ENCODE assay signal across 8 cellular contexts in the genomic region with DNA sequence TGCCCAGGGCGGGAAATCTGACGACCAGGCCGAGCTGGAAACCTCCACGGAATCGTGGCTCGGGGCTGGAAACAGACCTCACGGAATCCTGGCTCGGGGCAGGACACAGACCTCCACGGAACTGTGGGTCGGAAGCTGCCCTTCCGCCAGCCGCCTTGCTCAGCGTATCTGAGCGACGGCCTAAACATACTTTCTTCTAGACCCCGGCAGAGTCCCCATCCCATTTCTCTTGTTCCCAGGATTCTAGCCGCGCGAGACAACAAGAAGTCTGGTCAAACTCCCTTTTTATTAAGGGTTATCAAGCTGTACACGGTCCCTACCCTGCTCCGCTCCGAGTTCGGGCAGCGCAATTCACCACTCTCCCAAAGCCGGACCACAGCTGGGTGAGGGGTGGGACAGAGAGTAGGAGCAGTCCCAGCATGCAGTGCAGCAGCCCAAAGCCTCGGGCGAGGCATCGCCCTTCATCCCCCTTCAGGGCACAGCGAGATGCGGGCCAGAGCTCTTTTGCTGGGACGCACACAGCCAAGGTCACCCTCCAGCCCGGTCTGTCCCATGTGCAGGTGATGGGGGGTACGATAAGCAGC. TPM values are rescaled to one million over a fixed set of nuclear protein-coding genes. Genes with fewer than 3 reads are reported as not detected.
DNase-seq lines count a peak whose midpoint lies in the region; ATAC-seq and TF ChIP-seq lines count a peak whose summit lies in the region.

No MANE protein-coding gene starts in this region.

- no peak overlapping the region for H4K8ac ChIP-seq in mesenchymal stem cell (ENCODE audit: low read length)

- H3K4me1 ChIP-seq in heart left ventricle (peaks cover 6 to 42% (median 33%) of the 10 kb centered on the region in 12 donors), mesenchymal stem cell (ENCODE audit: control insufficient read depth, insufficient read depth, low read depth, low read length) (peaks cover 15% of the 10 kb centered on the region), urinary bladder (ENCODE audit: insufficient read depth) (peaks cover 4% of the 10 kb centered on the region)

- WGBS in heart left ventricle, 4 donors: 11 to 17% (median 13%) methylated on average over 21 to 33 of the region's 33 CpGs
- WGBS in mesenchymal stem cell: 38% methylated on average over 30 of the region's 33 CpGs
- WGBS in urinary bladder: 9% methylated on average over 33 of the region's 33 CpGs

- H3K4me1 Mint-ChIP-seq in MCF 10A (ENCODE audit: insufficient read depth, unreplicated experiment): no peaks in the 10 kb centered on the region

- no peak overlapping the region for H2AFZ ChIP-seq in mesenchymal stem cell (ENCODE audit: low read depth, low read length)

- no peak overlapping the region for H3K18ac ChIP-seq in mesenchymal stem cell (ENCODE audit: low read depth in 1 of 2, low read length in 2 of 2)

- peak overlapping the region; percentile 53 for H3K4me2 ChIP-seq in mesenchymal stem cell (ENCODE audit: low read length, poor library complexity, severe bottlenecking)

- intact Hi-C loops in heart left ventricle (cut with DNase I) (loop anchor here in 4 of 10 donors (5.0 kb wide), 2 partner anchors 42 to 63 kb away; partner anchors contain the start of genes CNPPD1 (in 3 of the 4) and RETREG2 (in 3 of the 4)), Right ventricle myocardium inferior (cut with DNase I) (no loop called here), MCF 10A (cut with micrococcal nuclease) (loop anchor here (2.0 kb wide), 2 partner anchors 34 to 80 kb away; partner anchors contain the start of genes TUBA4A and TUBA4B)

- peak overlapping the region; percentile 82 for H3K4me3 Mint-ChIP-seq in MCF 10A (ENCODE audit: unreplicated experiment)

- no peak overlapping the region for H3K27ac Mint-ChIP-seq in MCF 10A (ENCODE audit: low read depth, unreplicated experiment)

- H3K9ac ChIP-seq in mesenchymal stem cell (ENCODE audit: low read length): peak overlapping the region; percentile 93

- CTCF ChIA-PET in MCF 10A (lab: Yijun Ruan, JAX): interaction anchor here (0.8 to 5.2 kb wide), 6 partner anchors 8 to 78 kb away, joined by 3 to 24 read pairs (median 3); no protein-coding TSS in a partner anchor

- ATAC-seq in heart left ventricle (no peak), Right ventricle myocardium inferior (no peak), HG02571 (IDR thresholded peaks at IDR 0.05; ENCODE audit: unreplicated experiment) (no peak)

- DNase-seq in heart left ventricle (no peak), Right ventricle myocardium inferior (ENCODE audit: missing footprints) (no peak), MCF 10A (ENCODE audit: unreplicated experiment) (no peak), mesenchymal stem cell (no peak), DMS 273 treated with DMSO at 0.1 percent for 48 hours (lab: John Stamatoyannopoulos, UW) (no peak)
- no peak for DNase-seq in stimulated activated CD4-positive, alpha-beta T cell treated with anti-CD3 and anti-CD28 coated beads, Interleukin-4, amount 100 ng/mL, for 24 hours

- H3K9me3 Mint-ChIP-seq in MCF 10A (ENCODE audit: unreplicated experiment): no peaks in the 10 kb centered on the region

- peak overlapping the region; percentile 53 for H4K91ac ChIP-seq in mesenchymal stem cell (ENCODE audit: low read length)

- H2AK5ac ChIP-seq in mesenchymal stem cell (ENCODE audit: low read length, severe bottlenecking): no peak overlapping the region

- H3K36me3 ChIP-seq in heart left ventricle (peaks cover 4 to 67% (median 62%) of the 10 kb centered on the region in 9 donors), mesenchymal stem cell (ENCODE audit: control insufficient read depth in 1 of 2, insufficient read depth in 2 of 2, low read depth in 1 of 2, low read length in 2 of 2) (peaks cover 66 to 74% of the 10 kb centered on the region in 2 experiments), urinary bladder (ENCODE audit: insufficient read depth) (peaks cover 6% of the 10 kb centered on the region)

- H3K9me3 ChIP-seq in heart left ventricle: no peaks in the 10 kb centered on the region
- no peaks in the 10 kb centered on the region for H3K9me3 ChIP-seq in mesenchymal stem cell (ENCODE audit: control insufficient read depth, low read length)

- H2BK15ac ChIP-seq in mesenchymal stem cell (ENCODE audit: low read depth, poor library complexity, severe bottlenecking): no peak overlapping the region

- H3K27me3 Mint-ChIP-seq in MCF 10A (ENCODE audit: insufficient read depth, unreplicated experiment): no peaks in the 10 kb centered on the region

- H3K27me3 ChIP-seq in heart left ventricle (no peaks in the 10 kb centered on the region), mesenchymal stem cell (ENCODE audit: control insufficient read depth in 1 of 2, insufficient read depth in 1 of 2, low read length in 2 of 2) (no peaks in the 10 kb centered on the region)

- POLR2A ChIA-PET in MCF 10A (lab: Yijun Ruan, JAX): interaction anchor here (0.8 to 6.3 kb wide), 10 partner anchors 9 to 67 kb away, joined by 3 to 127 read pairs (median 20); partner anchors contain the start of genes ANKZF1, ATG9A, CNPPD1 and DNAJB2

- no peak overlapping the region for H2BK5ac ChIP-seq in mesenchymal stem cell (ENCODE audit: low read depth, low read length, poor library complexity, severe bottlenecking)

- H3K27ac ChIP-seq in heart left ventricle: peak overlapping the region in 11 of 12 donors; percentile 81 to 97 (median 91)
- peak overlapping the region; percentile 24 for H3K27ac ChIP-seq in mesenchymal stem cell (ENCODE audit: low read length, poor library complexity, severe bottlenecking)
- H3K27ac ChIP-seq in urinary bladder (ENCODE audit: low read depth): no peak overlapping the region

- no peak for TF ChIP-seq POLR2A in heart left ventricle (IDR thresholded peaks at IDR 0.05)

- TF ChIP-seq CTCF in heart left ventricle (IDR thresholded peaks at IDR 0.05) (no peak), MCF 10A (IDR thresholded peaks at IDR 0.05; ENCODE audit: unreplicated experiment) (no peak)

- no TSS peak for BruUV-seq in MCF 10A (replicated peaks; lab: Mats Ljungman, UMichigan)

- H3K36me3 Mint-ChIP-seq in MCF 10A (ENCODE audit: insufficient read depth, unreplicated experiment): peaks cover 38% of the 10 kb centered on the region

- no peak overlapping the region for H3K14ac ChIP-seq in mesenchymal stem cell (ENCODE audit: low read length in 2 of 2)

- H3K4me3 ChIP-seq in heart left ventricle (peak overlapping the region in 11 of 12 donors; percentile 41 to 66 (median 59)), mesenchymal stem cell (ENCODE audit: insufficient read depth in 1 of 2, low read depth in 1 of 2, low read length in 2 of 2) (peak overlapping the region; percentile 30 to 72), urinary bladder (ENCODE audit: low read depth, low read length) (peak overlapping the region; percentile 15)

- H3K79me1 ChIP-seq in mesenchymal stem cell (replicated peaks; ENCODE audit: low read length, poor library complexity, severe bottlenecking): peaks cover 27% of the 10 kb centered on the region

- no peak overlapping the region for H2BK120ac ChIP-seq in mesenchymal stem cell (ENCODE audit: low read depth, low read length)

- H3K4ac ChIP-seq in mesenchymal stem cell (ENCODE audit: low read depth in 1 of 2, low read length in 2 of 2): no peak overlapping the region

- H2BK12ac ChIP-seq in mesenchymal stem cell (ENCODE audit: low read length in 2 of 2): peak overlapping the region in 1 of 2 experiments; percentile 38

- H3K23ac ChIP-seq in mesenchymal stem cell (ENCODE audit: low read length in 2 of 2): no peak overlapping the region

RNA-seq across cellular contexts. Expression of gene ABCB6, which starts 0.4 kb away (rescaled TPM):
- total RNA-seq in heart left ventricle: 10 to 100 TPM; 12.1 to 28.1 (median 17.9) TPM
- 10 to 100 TPM; 25.3 to 30.4 TPM for polyA plus RNA-seq in heart left ventricle
- 31.4 TPM for total RNA-seq in Right ventricle myocardium inferior
- 13.8 and 18.8 TPM in 2 replicates for total RNA-seq in MCF 10A (2022)
- 11.5 TPM for polyA plus RNA-seq in mesenchymal stem cell (2013, experiment 1 of 2)
- polyA plus RNA-seq in mesenchymal stem cell (2013, experiment 2 of 2): 9.4 TPM
- 25.7 TPM for total RNA-seq in urinary bladder
- 54.8 TPM for polyA plus RNA-seq in urinary bladder

RNA-seq across cellular contexts. Expression of gene ATG9A, which starts 10.2 kb away (rescaled TPM):
- total RNA-seq in heart left ventricle: 100 to 1,000 TPM in 3 of 9 donors, 10 to 100 TPM in 6; 62.8 to 147 (median 83.5) TPM
- 100 to 1,000 TPM in 1 of 2 donors, 10 to 100 TPM in 1; 28.3 to 133 TPM for polyA plus RNA-seq in heart left ventricle
- 79.4 TPM for total RNA-seq in Right ventricle myocardium inferior
- total RNA-seq in MCF 10A (2022): 52.1 and 60.8 TPM in 2 replicates
- polyA plus RNA-seq in mesenchymal stem cell (2013, experiment 1 of 2): 36.0 TPM
- 35.1 TPM for polyA plus RNA-seq in mesenchymal stem cell (2013, experiment 2 of 2)
- 20.7 TPM for total RNA-seq in urinary bladder
- 54.6 TPM for polyA plus RNA-seq in urinary bladder

RNA-seq across cellular contexts. Expression of gene ANKZF1, which starts 10.4 kb away (rescaled TPM):
- total RNA-seq in heart left ventricle (10 to 100 TPM; 14.0 to 36.8 (median 28.0) TPM), Right ventricle myocardium inferior (26.6 TPM), MCF 10A (2022) (45.5 and 45.6 TPM in 2 replicates), urinary bladder (30.6 TPM)
- polyA plus RNA-seq in heart left ventricle (10 to 100 TPM; 15.2 to 22.5 TPM), urinary bladder (22.3 TPM)
- 15.6 TPM for polyA plus RNA-seq in mesenchymal stem cell (2013, experiment 1 of 2)
- 14.5 TPM for polyA plus RNA-seq in mesenchymal stem cell (2013, experiment 2 of 2)

RNA-seq across cellular contexts. Expression of gene ZFAND2B, which starts 12.6 kb away (rescaled TPM):
- total RNA-seq in heart left ventricle (10 to 100 TPM; 13.9 to 32.3 (median 23.5) TPM), Right ventricle myocardium inferior (24.3 TPM), MCF 10A (2022) (61.0 and 73.1 TPM in 2 replicates), urinary bladder (15.3 TPM)
- polyA plus RNA-seq in heart left ventricle (10 to 100 TPM; 17.6 to 35.7 TPM), urinary bladder (38.2 TPM)
- 24.7 TPM for polyA plus RNA-seq in mesenchymal stem cell (2013, experiment 1 of 2)
- 28.6 TPM for polyA plus RNA-seq in mesenchymal stem cell (2013, experiment 2 of 2)

RNA-seq across cellular contexts. Expression of gene GLB1L, which starts 26.0 kb away (rescaled TPM):
- total RNA-seq in heart left ventricle: 1 to 10 TPM; 1.6 to 7.9 (median 2.5) TPM
- polyA plus RNA-seq in heart left ventricle: 1 to 10 TPM; 1.3 to 1.8 TPM
- total RNA-seq in Right ventricle myocardium inferior: 1.8 TPM
- 4.9 and 7.5 TPM in 2 replicates for total RNA-seq in MCF 10A (2022)
- 5.2 TPM for polyA plus RNA-seq in mesenchymal stem cell (2013, experiment 1 of 2)
- 5.2 TPM for polyA plus RNA-seq in mesenchymal stem cell (2013, experiment 2 of 2)
- 12.0 TPM for total RNA-seq in urinary bladder
- polyA plus RNA-seq in urinary bladder: 6.5 TPM
